26 cellular contexts compared by ENCODE assay signal in the genomic region with DNA sequence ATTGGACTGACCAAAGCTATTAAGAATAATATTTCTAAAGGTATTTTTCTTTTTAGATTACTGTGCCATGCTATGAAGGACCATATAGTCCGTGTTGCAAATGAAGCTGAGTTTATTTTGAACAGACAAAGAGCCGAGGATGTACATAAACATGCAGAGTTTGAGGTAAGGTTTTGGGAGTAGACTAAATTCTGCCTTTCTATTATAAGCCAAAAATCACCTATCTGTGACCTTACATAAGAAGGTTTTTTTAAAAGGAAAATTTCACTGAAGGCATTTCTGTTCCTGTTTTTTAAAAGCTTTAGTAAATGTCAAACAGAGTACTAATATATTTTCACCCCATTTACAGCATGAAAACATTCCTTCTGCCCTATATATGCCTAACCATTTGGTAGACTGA.
DNase-seq lines count a peak whose midpoint lies in the region; ATAC-seq and TF ChIP-seq lines count a peak whose summit lies in the region.
"Had no signal": no experiment of that assay in that cellular context is flagged by ENCODE, and none has a peak within 500 bp of the region (broad histone marks: within the 10 kb centered on the region; RNA-seq: fewer than 3 reads in every experiment).

No MANE protein-coding gene starts in this region.

- 75 to 86% (median 84%) methylated on average over 2 of the region's 2 CpGs for WGBS in psoas muscle, 3 donors

- H3K79me2 ChIP-seq in OCI-LY3 (ENCODE audit: low read length), result no peaks in the 10 kb centered on the region

- H3K36me3 ChIP-seq in OCI-LY3 (replicated peaks; ENCODE audit: low read depth, low read length), result no peaks in the 10 kb centered on the region
- no peaks in the 10 kb centered on the region for H3K36me3 ChIP-seq in psoas muscle (ENCODE audit: insufficient read depth in 1 of 2, low read depth in 1 of 2)
- H3K36me3 ChIP-seq: BE2C, MG63 had no signal

- H3K9ac ChIP-seq in OCI-LY3 (ENCODE audit: low read length), result no peak overlapping the region
- H3K9ac ChIP-seq: KMS-11 had no signal

- intact Hi-C loops in psoas muscle (cut with DNase I), result no loop called here

- H3K9me3 ChIP-seq in OCI-LY3 (ENCODE audit: insufficient read depth, low read length) (no peaks in the 10 kb centered on the region), psoas muscle (no peaks in the 10 kb centered on the region)
- H3K9me3 ChIP-seq: BE2C, MG63 had no signal

- peak overlapping the region; percentile 32 for H3K27ac ChIP-seq in OCI-LY3 (ENCODE audit: low read length)
- peak overlapping the region; percentile 70 for H3K27ac ChIP-seq in psoas muscle
- H3K27ac ChIP-seq: HL-60, KMS-11 had no signal

- peak overlapping the region; percentile 51 for H3K4me2 ChIP-seq in OCI-LY3 (ENCODE audit: low read length)
- H3K4me2 ChIP-seq: KMS-11 had no signal

- no peak overlapping the region for H3K4me3 ChIP-seq in OCI-LY3 (ENCODE audit: low read length)
- H3K4me3 ChIP-seq in psoas muscle, result peak overlapping the region; percentile 43
- H3K4me3 ChIP-seq: MG63 had no signal

- H3K4me1 ChIP-seq in OCI-LY3 (ENCODE audit: low read length) (peaks cover 18% of the 10 kb centered on the region), psoas muscle (no peaks in the 10 kb centered on the region)

- no peaks in the 10 kb centered on the region for H4K20me1 ChIP-seq in OCI-LY3 (ENCODE audit: insufficient read depth, low read length)

- H3K27me3 ChIP-seq in OCI-LY3 (ENCODE audit: low read depth, low read length) (no peaks in the 10 kb centered on the region), psoas muscle (ENCODE audit: insufficient read depth in 3 of 3, low read length in 2 of 3) (no peaks in the 10 kb centered on the region)
- H3K27me3 ChIP-seq: BE2C, MG63 had no signal

- ATAC-seq in GM18870 (IDR thresholded peaks at IDR 0.05; ENCODE audit: unreplicated experiment), result peak; percentile 10
- ATAC-seq in GM21723 (IDR thresholded peaks at IDR 0.05; ENCODE audit: unreplicated experiment), result peak; percentile 40
- ATAC-seq in psoas muscle, result no peak
- ATAC-seq: activated CD4-positive, CD25-positive, alpha-beta regulatory T cell treated with anti-CD3 and anti-CD28 coated beads, Interleukin-2, amount 50 U/mL, for 24 hours; activated T-cell treated with anti-CD3 and anti-CD28 coated beads, Interleukin-2, amount 50 U/mL, for 72 hours; CD8-positive, alpha-beta T cell had no signal

- no peak overlapping the region for H2AFZ ChIP-seq in OCI-LY3 (ENCODE audit: low read depth, low read length)

- DNase-seq in psoas muscle (no peak), OCI-M1 (lab: John Stamatoyannopoulos, UW) (no peak), DMS53 (lab: John Stamatoyannopoulos, UW) (no peak), RKO (ENCODE audit: low spot score) (no peak)
- DNase-seq in activated effector memory CD4-positive, alpha-beta T cell treated with Interleukin-2 at 50 U/mL for 16 hours, result no peak
- DNase-seq: activated CD4-positive, alpha-beta T cell treated with anti-CD3 and anti-CD28 coated beads, Interleukin-2, amount 50 U/mL, for 48 hours; activated naive CD4-positive, alpha-beta T cell treated with Interleukin-2 at 50 U/mL for 16 hours; activated T-cell treated with anti-CD3 and anti-CD28 coated beads, Interleukin-2, amount 50 U/mL, for 72 hours; BE2C; caudate nucleus; CD8-positive, alpha-beta T cell; head of caudate nucleus; MG63; naive B cell; NCI-H1105 treated with DMSO at 0.1 percent for 48 hours; NCI-H1930; NCI-H524; nucleus accumbens; SHP77; stimulated activated CD4-positive, alpha-beta T cell treated with anti-CD3 and anti-CD28 coated beads, Interleukin-4, amount 100 ng/mL, for 4 hours had no signal

- TF ChIP-seq CTCF in OCI-LY3 (IDR thresholded peaks at IDR 0.05; ENCODE audit: low read depth, low read length) (no peak), psoas muscle (IDR thresholded peaks at IDR 0.05) (no peak)

Comparison
In these comparisons a context has a peak if more than half of its experiments do, and no peak if none do; other contexts are left out.
1. ATAC-seq: peak in GM18870 (single experiment) and GM21723 (single experiment); none in psoas muscle (0 of 4).